Comparison of ENCODE assay signal across 38 cellular contexts in genomic region chr11:113789675-113790320, GRCh38. TPM values are rescaled to one million over a fixed set of nuclear protein-coding genes. Genes with fewer than 3 reads are reported as not detected.
"Had no signal": no experiment of that assay in that cellular context is flagged by ENCODE, and none has a peak within 500 bp of the region (broad histone marks: within the 10 kb centered on the region; RNA-seq: fewer than 3 reads in every experiment).

No MANE protein-coding gene starts in this region.

- H3K4me3 ChIP-seq: esophagus squamous epithelium, heart right ventricle, left lung, lung, skin epidermis, thoracic aorta, vagina had no signal

- H3K36me3 ChIP-seq: esophagus squamous epithelium, heart right ventricle, left lung, thoracic aorta, vagina had no signal

- H3K27ac Mint-ChIP-seq: activated CD4-positive, alpha-beta T cell treated with anti-CD3 and anti-CD28 coated beads for 36 hours; activated naive CD8-positive, alpha-beta T cell; stimulated activated effector memory CD8-positive, alpha-beta T cell treated with anti-CD3 and anti-CD28 coated beads, Interleukin-12 subunit alpha, Interleukin-12 subunit beta, amount 100 ng/mL, for 72 hours; stimulated activated naive CD8-positive, alpha-beta T cell treated with anti-CD3 and anti-CD28 coated beads, Interleukin-15, Interleukin-2, amounts not matched to agents 100 ng/mL and 50 ng/mL, for 24 hours; T-helper 2 cell treated with Interferon-gamma antibody and Interleukin-4, amounts not matched to agents 5 μg/mL and 100 μg/mL, for 36 hours; type B pancreatic cell had no signal

- FAIRE-seq: endometrium, islet of Langerhans had no signal

- H3K4me1 ChIP-seq: esophagus squamous epithelium, heart right ventricle, left lung, vagina had no signal

- DNase-seq: activated CD4-positive, alpha-beta T cell treated with anti-CD3 and anti-CD28 coated beads for 36 hours; activated CD4-positive, alpha-beta T cell treated with anti-CD3 and anti-CD28 coated beads, Interleukin-2, amount 50 U/mL, for 4 hours; activated CD4-positive, CD25-positive, alpha-beta regulatory T cell; activated effector memory CD4-positive, alpha-beta T cell treated with Interleukin-2 at 50 U/mL for 16 hours; activated naive CD4-positive, alpha-beta T cell treated with Interleukin-2 at 50 U/mL for 16 hours; activated T-cell treated with anti-CD3 and anti-CD28 coated beads for 4 hours; anterior cingulate cortex; dermis blood vessel endothelial cell; effector CD4-positive, alpha-beta T cell; esophagus squamous epithelium; foreskin melanocyte; heart right ventricle; left lung; posterior cingulate gyrus; stimulated activated CD4-positive, alpha-beta T cell treated with anti-CD3 and anti-CD28 coated beads, Interleukin-12 subunit alpha, Interleukin-12 subunit beta, amount 100 ng/mL, for 4 hours; stimulated activated CD4-positive, alpha-beta T cell treated with anti-CD3 and anti-CD28 coated beads, Interleukin-4, amount 100 ng/mL, for 1 hour; T-helper 1 cell had no signal

- H3K9me3 ChIP-seq: esophagus squamous epithelium, heart right ventricle, left lung, thoracic aorta, vagina had no signal

- H3K9me3 Mint-ChIP-seq: central memory CD8-positive, alpha-beta T cell; neural crest cell; stimulated activated effector memory CD8-positive, alpha-beta T cell treated with anti-CD3 and anti-CD28 coated beads, Interleukin-12 subunit alpha, Interleukin-12 subunit beta, amount 100 ng/mL, for 72 hours; stimulated activated naive CD8-positive, alpha-beta T cell treated with anti-CD3 and anti-CD28 coated beads, Interleukin-15, Interleukin-2, amounts not matched to agents 100 ng/mL and 50 ng/mL, for 24 hours; T-helper 2 cell treated with Interferon-gamma antibody and Interleukin-4, amounts not matched to agents 5 μg/mL and 100 μg/mL, for 36 hours; type B pancreatic cell had no signal

- H3K27me3 ChIP-seq: vagina had no signal

- H3K4me3 Mint-ChIP-seq: activated CD4-positive, alpha-beta T cell treated with anti-CD3 and anti-CD28 coated beads for 36 hours; activated naive CD8-positive, alpha-beta T cell; central memory CD8-positive, alpha-beta T cell; neural crest cell; stimulated activated effector memory CD8-positive, alpha-beta T cell treated with anti-CD3 and anti-CD28 coated beads, Interleukin-12 subunit alpha, Interleukin-12 subunit beta, amount 100 ng/mL, for 72 hours; stimulated activated naive CD8-positive, alpha-beta T cell treated with anti-CD3 and anti-CD28 coated beads, Interleukin-15, Interleukin-2, amounts not matched to agents 100 ng/mL and 50 ng/mL, for 24 hours; T-helper 2 cell treated with Interferon-gamma antibody and Interleukin-4, amounts not matched to agents 5 μg/mL and 100 μg/mL, for 36 hours; type B pancreatic cell had no signal

- H3K36me3 Mint-ChIP-seq: activated naive CD8-positive, alpha-beta T cell; stimulated activated effector memory CD8-positive, alpha-beta T cell treated with anti-CD3 and anti-CD28 coated beads, Interleukin-12 subunit alpha, Interleukin-12 subunit beta, amount 100 ng/mL, for 72 hours; type B pancreatic cell had no signal

- ATAC-seq: activated CD4-positive, alpha-beta T cell treated with anti-CD3 and anti-CD28 coated beads for 36 hours; heart right ventricle; left lung; sciatic nerve; stimulated activated effector memory CD8-positive, alpha-beta T cell treated with anti-CD3 and anti-CD28 coated beads, Interleukin-12 subunit alpha, Interleukin-12 subunit beta, amount 100 ng/mL, for 72 hours had no signal

- H3K4me1 Mint-ChIP-seq: activated CD4-positive, alpha-beta T cell treated with anti-CD3 and anti-CD28 coated beads for 36 hours; central memory CD8-positive, alpha-beta T cell; neural crest cell; stimulated activated effector memory CD8-positive, alpha-beta T cell treated with anti-CD3 and anti-CD28 coated beads, Interleukin-12 subunit alpha, Interleukin-12 subunit beta, amount 100 ng/mL, for 72 hours had no signal

- H3K27ac ChIP-seq: epithelial cell of prostate, esophagus squamous epithelium, heart right ventricle, left lung, skin epidermis, thoracic aorta, vagina had no signal

RNA-seq across cellular contexts. Expression of gene CLDN25, which starts 10.2 kb away (rescaled TPM):
- total RNA-seq: activated CD4-positive, alpha-beta T cell treated with anti-CD3 and anti-CD28 coated beads for 36 hours; bronchial epithelial cell; dermis blood vessel endothelial cell; esophagus squamous epithelium; glomerular endothelial cell; heart right ventricle; left lung; lung; mucosa of gallbladder; neural crest cell; omental fat pad; sciatic nerve; subcutaneous adipose tissue; thoracic aorta; vagina had no signal
- polyA plus RNA-seq: adipose tissue, heart right ventricle, lung had no signal
